In genomic region chr1:54413732-54414131, GRCh38 we compare ENCODE assay signal across 19 cellular contexts. TPM values are rescaled to one million over a fixed set of nuclear protein-coding genes. Genes with fewer than 3 reads are reported as not detected.
A peak's percentile ranks its signal among the peaks of the same experiment; 100 is the strongest.
DNase-seq lines count a peak whose midpoint lies in the region; ATAC-seq, FAIRE-seq and TF ChIP-seq lines count a peak whose summit lies in the region.
"Had no signal": no experiment of that assay in that cellular context is flagged by ENCODE, and none has a peak within 500 bp of the region (broad histone marks: within the 10 kb centered on the region; RNA-seq: fewer than 3 reads in every experiment).

No MANE protein-coding gene starts in this region.

- H3K27me3 Mint-ChIP-seq in astrocyte (ENCODE audit: low read depth, unreplicated experiment) (peaks cover 42% of the 10 kb centered on the region), nephron (ENCODE audit: low read depth) (peaks cover 17% of the 10 kb centered on the region)

- H3K9me3 ChIP-seq in DOHH2 (ENCODE audit: control insufficient read depth, insufficient read depth, low read length) (no peaks in the 10 kb centered on the region), astrocyte (ENCODE audit: insufficient read depth, low read depth, low read length) (no peaks in the 10 kb centered on the region)
- H3K9me3 ChIP-seq: body of pancreas, gastrocnemius medialis had no signal

- H2AFZ ChIP-seq in astrocyte (ENCODE audit: low read depth, low read length), result peak overlapping the region; percentile 61

- H3K4me3 ChIP-seq in DOHH2 (ENCODE audit: low read length) (peak overlapping the region; percentile 25; the same call in 1 of the 2 replicates), astrocyte (ENCODE audit: insufficient read depth, low read depth, low read length) (no peak overlapping the region)
- H3K4me3 ChIP-seq: body of pancreas, gastrocnemius medialis had no signal

- H3K36me3 ChIP-seq in DOHH2 (ENCODE audit: control insufficient read depth, low read length) (no peaks in the 10 kb centered on the region), astrocyte (ENCODE audit: insufficient read depth, low read length) (no peaks in the 10 kb centered on the region)
- H3K36me3 ChIP-seq: gastrocnemius medialis had no signal

- H3K4me1 Mint-ChIP-seq in astrocyte (ENCODE audit: low read depth, unreplicated experiment) (peaks cover 12% of the 10 kb centered on the region), nephron (peaks cover 44% of the 10 kb centered on the region)

- H4K20me1 ChIP-seq in DOHH2 (ENCODE audit: control insufficient read depth, insufficient read depth, low read depth, low read length), result no peaks in the 10 kb centered on the region
- no peaks in the 10 kb centered on the region for H4K20me1 ChIP-seq in astrocyte (ENCODE audit: insufficient read depth, low read length)

- peaks cover 15% of the 10 kb centered on the region for H3K27me3 ChIP-seq in DOHH2 (ENCODE audit: control insufficient read depth, low read length)
- peaks cover 4% of the 10 kb centered on the region for H3K27me3 ChIP-seq in astrocyte (ENCODE audit: insufficient read depth, low read length)
- H3K27me3 ChIP-seq: body of pancreas, gastrocnemius medialis had no signal

- DNase-seq in NCI-H510A (lab: John Stamatoyannopoulos, UW) (peak; percentile 21), NCI-H510A treated with DMSO at 0.1 percent for 48 hours (lab: John Stamatoyannopoulos, UW) (no peak), astrocyte (ENCODE audit: low read depth) (no peak), substantia nigra (lab: John Stamatoyannopoulos, UW) (no peak), islet precursor cell (no peak)
- DNase-seq: 8988T; activated effector memory CD4-positive, alpha-beta T cell treated with anti-CD3 and anti-CD28 coated beads, Interleukin-2, amount 50 U/mL, for 16 hours; cortex of kidney; gastrocnemius medialis; H7; mammary epithelial cell; NCI-H1417 had no signal

- H3K4me2 ChIP-seq in DOHH2 (ENCODE audit: low read length) (peak overlapping the region; percentile 44), astrocyte (ENCODE audit: low read length) (peak overlapping the region; percentile 54)

- H3K27ac Mint-ChIP-seq in astrocyte (ENCODE audit: unreplicated experiment) (no peak overlapping the region), nephron (peak overlapping the region; percentile 83 to 92 (median 84))

- H3K4me1 ChIP-seq in DOHH2 (ENCODE audit: control insufficient read depth, low read length) (peaks cover 20% of the 10 kb centered on the region), astrocyte (ENCODE audit: insufficient read depth, low read length) (peaks cover 6% of the 10 kb centered on the region)
- H3K4me1 ChIP-seq: body of pancreas had no signal

- H3K36me3 Mint-ChIP-seq in astrocyte (ENCODE audit: low read depth, unreplicated experiment) (peaks cover 4% of the 10 kb centered on the region), nephron (ENCODE audit: low read depth) (no peaks in the 10 kb centered on the region)
- H3K36me3 Mint-ChIP-seq: type B pancreatic cell had no signal

- H3F3A ChIP-seq in DOHH2 (ENCODE audit: control insufficient read depth, insufficient read depth), result no peaks in the 10 kb centered on the region

- no peak overlapping the region for H3K9ac ChIP-seq in astrocyte (ENCODE audit: low read length)

- no peak for FAIRE-seq in astrocyte (lab: Jason Lieb, UNC)

- peaks cover 2% of the 10 kb centered on the region for H3K9me3 Mint-ChIP-seq in astrocyte (ENCODE audit: unreplicated experiment)
- no peaks in the 10 kb centered on the region for H3K9me3 Mint-ChIP-seq in nephron
- H3K9me3 Mint-ChIP-seq: neural crest cell, type B pancreatic cell had no signal

- no peak for ATAC-seq in HG03460 (IDR thresholded peaks at IDR 0.05; ENCODE audit: unreplicated experiment)
- ATAC-seq: SK-N-SH treated with all-trans-retinoic acid at 6 μM for 48 hours had no signal

- no peaks in the 10 kb centered on the region for H3K9me2 ChIP-seq in DOHH2 (replicated peaks; ENCODE audit: control insufficient read depth, low read length)

- H3K27ac ChIP-seq in DOHH2 (ENCODE audit: low read depth, low read length), result no peak overlapping the region
- no peak overlapping the region for H3K27ac ChIP-seq in astrocyte (ENCODE audit: low read depth, low read length)
- no peak overlapping the region for H3K27ac ChIP-seq in substantia nigra (ENCODE audit: low read depth, low read length, poor library complexity, severe bottlenecking)

- H3K4me3 Mint-ChIP-seq in astrocyte (ENCODE audit: unreplicated experiment) (no peak overlapping the region), nephron (no peak overlapping the region)
- H3K4me3 Mint-ChIP-seq: neural crest cell, type B pancreatic cell had no signal

- no peaks in the 10 kb centered on the region for H3K79me2 ChIP-seq in DOHH2 (ENCODE audit: control insufficient read depth, low read length)
- no peaks in the 10 kb centered on the region for H3K79me2 ChIP-seq in astrocyte (ENCODE audit: insufficient read depth, low read length)

- TF ChIP-seq CTCF in DOHH2 (IDR thresholded peaks at IDR 0.05; ENCODE audit: low read depth, low read length, poor library complexity, severe bottlenecking), result no peak
- no peak for TF ChIP-seq CTCF in astrocyte (IDR thresholded peaks at IDR 0.05; ENCODE audit: insufficient read depth, low read depth, low read length)
- no peak for TF ChIP-seq CTCF in nephron (IDR thresholded peaks at IDR 0.05; ENCODE audit: unreplicated experiment in 3 of 3)

RNA-seq across cellular contexts. Expression of gene SSBP3, which starts 7.5 kb away (rescaled TPM):
- 89.8 and 98.6 TPM in 2 replicates for total RNA-seq in astrocyte
